In genomic region chr5:103472820-103473219, GRCh38 we compare ENCODE assay signal across 17 cellular contexts.
A peak's percentile ranks its signal among the peaks of the same experiment; 100 is the strongest.
DNase-seq lines count a peak whose midpoint lies in the region; ATAC-seq, FAIRE-seq and TF ChIP-seq lines count a peak whose summit lies in the region.
"Had no signal": no experiment of that assay in that cellular context is flagged by ENCODE, and none has a peak within 500 bp of the region (broad histone marks: within the 10 kb centered on the region; RNA-seq: fewer than 3 reads in every experiment).

No MANE protein-coding gene starts in this region.

- TF ChIP-seq POLR2A in NB4 (IDR thresholded peaks at IDR 0.05; ENCODE audit: extremely low read depth, insufficient read length), result no peak
- no peak for TF ChIP-seq POLR2A in K562 (conservative IDR thresholded peaks at IDR 0.05)
- no peak for TF ChIP-seq POLR2A in HepG2 (IDR thresholded peaks at IDR 0.05; ENCODE audit: insufficient read depth in 1 of 2, low read depth in 2 of 2, low read length in 2 of 2)

- TF ChIP-seq CTCF in AG10803 (conservative IDR thresholded peaks at IDR 0.05; ENCODE audit: low read length) (no peak), NB4 (IDR thresholded peaks at IDR 0.05; ENCODE audit: low read depth, low read length) (no peak), K562 (IDR thresholded peaks at IDR 0.05 in 2 of 3, conservative IDR thresholded peaks at IDR 0.05 in 1 of 3; ENCODE audit: insufficient read depth in 2 of 3, low read depth in 1 of 3, low read length in 3 of 3) (no peak), HepG2 (CRISPR knock-in tag; IDR thresholded peaks at IDR 0.05) (no peak)

- no peak; a peak in 1 of 4 replicates for TF ChIP-seq RAD21 in K562 (CRISPR knock-in tag; conservative IDR thresholded peaks at IDR 0.05 in 1 of 2, IDR thresholded peaks at IDR 0.05 in 1 of 2)
- no peak for TF ChIP-seq RAD21 in HepG2 (CRISPR knock-in tag; IDR thresholded peaks at IDR 0.05)

- no peak overlapping the region for H3K4me2 ChIP-seq in K562 (ENCODE audit: insufficient read depth, low read length)
- no peak overlapping the region for H3K4me2 ChIP-seq in HepG2 (ENCODE audit: low read depth, low read length)

- no peaks in the 10 kb centered on the region for H3K27me3 ChIP-seq in K562 (ENCODE audit: control insufficient read depth in 2 of 2, insufficient read depth in 2 of 2, low read length in 2 of 2)
- H3K27me3 ChIP-seq in HepG2 (ENCODE audit: control insufficient read depth in 1 of 2, insufficient read depth in 2 of 2, low read length in 2 of 2), result no peaks in the 10 kb centered on the region
- H3K27me3 ChIP-seq: foreskin keratinocyte had no signal

- H3K9me1 ChIP-seq in K562 (ENCODE audit: control insufficient read depth, insufficient read depth, low read length), result no peaks in the 10 kb centered on the region

- no peaks in the 10 kb centered on the region for H3K36me3 ChIP-seq in K562 (ENCODE audit: control insufficient read depth, insufficient read depth, low read length)
- no peaks in the 10 kb centered on the region for H3K36me3 ChIP-seq in HepG2 (replicated peaks in 1 of 2; ENCODE audit: control insufficient read depth in 1 of 2, insufficient read depth in 2 of 2, low read length in 2 of 2)

- DNase-seq in AG10803 (ENCODE audit: low read depth), result peak; percentile 54
- DNase-seq in NB4 (ENCODE audit: low read depth), result peak; percentile 3
- peak in 2 of 4 experiments; percentile 24 to 34 for DNase-seq in K562 (ENCODE audit: extremely low read depth in 1 of 4, low spot score in 3 of 4)
- peak; percentile 25 for DNase-seq in HepG2 (ENCODE audit: low spot score)
- no peak for DNase-seq in activated T-cell treated with anti-CD3 and anti-CD28 coated beads for 4 hours
- no peak for DNase-seq in activated CD8-positive, alpha-beta memory T cell treated with anti-CD3 and anti-CD28 coated beads, Interleukin-2, amount 50 U/mL, for 4 hours
- DNase-seq: activated CD4-positive, CD25-positive, alpha-beta regulatory T cell treated with anti-CD3 and anti-CD28 coated beads, Interleukin-2, amount 50 U/mL, for 72 hours; activated CD8-positive, alpha-beta memory T cell treated with anti-CD3 and anti-CD28 coated beads, Interleukin-2, amount 50 U/mL, for 48 hours; activated naive CD8-positive, alpha-beta T cell treated with anti-CD3 and anti-CD28 coated beads, Interleukin-2, amount 10 ng/mL, durations not matched to agents 7 days and 5 days; cortex of kidney; NCI-H1105; nucleus accumbens; T-cell had no signal

- in situ Hi-C loops in K562 (cut with MboI), result loop anchor here (5.0 kb wide), 1 partner anchor 241 kb away; no protein-coding TSS in a partner anchor
- in situ Hi-C loops in HepG2 (cut with HindIII; ENCODE audit: extremely low pct_ligation_motif_present, low pct_unique_long_range_greater_than_20kb), result no loop called here

- peak; percentile 77 for ATAC-seq in K562
- ATAC-seq in HepG2, result no peak
- ATAC-seq in GM19351 (IDR thresholded peaks at IDR 0.05; ENCODE audit: unreplicated experiment), result no peak
- ATAC-seq in HG03139 (IDR thresholded peaks at IDR 0.05; ENCODE audit: unreplicated experiment), result no peak
- ATAC-seq: foreskin keratinocyte, T-cell had no signal

- no peaks in the 10 kb centered on the region for H3K9me3 ChIP-seq in K562 (replicated peaks; ENCODE audit: control insufficient read depth, insufficient read depth, low read depth, low read length)
- no peaks in the 10 kb centered on the region for H3K9me3 ChIP-seq in HepG2 (ENCODE audit: low read length)

- CTCF ChIA-PET in K562 (lab: Yijun Ruan, JAX; ENCODE audit: low intra/inter-chr PET ratio) (no interaction called here), HepG2 (lab: Yijun Ruan, JAX; ENCODE audit: low intra/inter-chr PET ratio, low total read pairs) (no interaction called here)

- H3K4me1 ChIP-seq in K562 (replicated peaks in 1 of 2; ENCODE audit: control insufficient read depth in 2 of 2, insufficient read depth in 2 of 2, low read length in 2 of 2) (no peaks in the 10 kb centered on the region), HepG2 (ENCODE audit: insufficient read depth, low read length) (no peaks in the 10 kb centered on the region)
- H3K4me1 ChIP-seq: foreskin keratinocyte had no signal

- H4K20me1 ChIP-seq in K562 (replicated peaks; ENCODE audit: control insufficient read depth, insufficient read depth, low read length), result no peaks in the 10 kb centered on the region
- no peaks in the 10 kb centered on the region; the same call in 1 of the 2 replicates for H4K20me1 ChIP-seq in HepG2 (ENCODE audit: insufficient read depth, low read length)

- FAIRE-seq in K562 (lab: Jason Lieb, UNC) (peak; percentile 48), HepG2 (lab: Jason Lieb, UNC) (no peak)
- FAIRE-seq: D721Med had no signal

- intact Hi-C loops in K562 (cut with micrococcal nuclease), result loop anchor here (10.0 kb wide), 1 partner anchor 788 kb away; no protein-coding TSS in a partner anchor
- intact Hi-C loops in HepG2 (cut with micrococcal nuclease; ENCODE audit: unreplicated experiment), result no loop called here

- POLR2A ChIA-PET in K562 (lab: Yijun Ruan, JAX), result no interaction called here
- POLR2A ChIA-PET in HepG2 (lab: Yijun Ruan, JAX), result no interaction called here

- BruUV-seq in K562 (replicated peaks; lab: Mats Ljungman, UMichigan) (no TSS peak), HepG2 (replicated peaks; lab: Mats Ljungman, UMichigan) (no TSS peak)

- H3K27ac ChIP-seq in K562 (ENCODE audit: extremely low read depth, low read depth, low read length) (no peak overlapping the region), HepG2 (ENCODE audit: extremely low read length, insufficient read depth, low read length) (no peak overlapping the region)
- H3K27ac ChIP-seq: foreskin keratinocyte had no signal

- 0% methylated on average over 1 of the region's 1 CpG for WGBS in K562 (ENCODE audit: insufficient coverage, low coverage, missing lambda C conversion rate)
- WGBS in HepG2 (ENCODE audit: low lambda C conversion rate), result 0% methylated on average over 1 of the region's 1 CpG

- H3K79me2 ChIP-seq in K562 (ENCODE audit: control insufficient read depth, insufficient read depth, low read length) (no peaks in the 10 kb centered on the region), HepG2 (ENCODE audit: insufficient read depth, low read length) (no peaks in the 10 kb centered on the region)

- H2AFZ ChIP-seq in K562 (ENCODE audit: low read depth, low read length) (no peak overlapping the region), HepG2 (ENCODE audit: low read length) (no peak overlapping the region)

- TF ChIP-seq EP300 in K562 (IDR thresholded peaks at IDR 0.05; ENCODE audit: low read length) (peak; percentile 73), HepG2 (IDR thresholded peaks at IDR 0.05; ENCODE audit: low read depth in 2 of 2, low read length in 2 of 2) (0 out of 4 replicates have a peak, but pooled peaks of 1 of the 2 experiments have one; percentile 16), HepG2 (CRISPR knock-in tag; IDR thresholded peaks at IDR 0.05; ENCODE audit: borderline replicate concordance) (no peak)

- H3K9ac ChIP-seq in K562 (ENCODE audit: insufficient read depth in 1 of 2, low read depth in 2 of 2, low read length in 2 of 2), result no peak overlapping the region
- H3K9ac ChIP-seq in HepG2 (ENCODE audit: insufficient read depth, low read depth, low read length), result no peak overlapping the region

- H3K4me3 ChIP-seq in AG10803 (ENCODE audit: low read length), result no peak overlapping the region
- H3K4me3 ChIP-seq in NB4 (ENCODE audit: low read depth, low read length), result no peak overlapping the region
- H3K4me3 ChIP-seq in K562, result no peak overlapping the region
- no peak overlapping the region for H3K4me3 ChIP-seq in HepG2 (replicated peaks in 1 of 3; ENCODE audit: insufficient read depth in 1 of 3, low read depth in 2 of 3, low read length in 3 of 3)

TF ChIP-seq in K562, 482 proteins besides CTCF, POLR2A, EP300 and RAD21 (continues in another document):
- no peak for TF ChIP-seq TAF1 (IDR thresholded peaks at IDR 0.05; ENCODE audit: control insufficient read depth, extremely low read depth, insufficient read depth, low read length, severe bottlenecking)
- TF ChIP-seq TCF3 (CRISPR knock-in tag; IDR thresholded peaks at IDR 0.05), result peak; percentile 54
- TF ChIP-seq ZNF583 (CRISPR knock-in tag; IDR thresholded peaks at IDR 0.05), result no peak
- peak; percentile 90 for TF ChIP-seq JUND (IDR thresholded peaks at IDR 0.05; ENCODE audit: borderline replicate concordance, low read depth, low read length)
- peak; percentile 92 for TF ChIP-seq JUND (tag; IDR thresholded peaks at IDR 0.05; ENCODE audit: borderline replicate concordance, low read depth, low read length)
- TF ChIP-seq CBFA2T3 (IDR thresholded peaks at IDR 0.05), result peak; percentile 64
- TF ChIP-seq HDAC1 (IDR thresholded peaks at IDR 0.05), result peak in 1 of 2 experiments; percentile 35; a peak in 1 of 4 replicates
- TF ChIP-seq HIVEP1 (CRISPR knock-in tag; IDR thresholded peaks at IDR 0.05), result no peak
- 0 out of 2 replicates have a peak, but pooled peaks have one; percentile 40 for TF ChIP-seq SMARCE1 (IDR thresholded peaks at IDR 0.05)
- TF ChIP-seq ETS2 (tag; IDR thresholded peaks at IDR 0.05; ENCODE audit: borderline replicate concordance, poor library complexity, severe bottlenecking), result no peak
- no peak for TF ChIP-seq ZNF3 (CRISPR knock-in tag; IDR thresholded peaks at IDR 0.05)
- TF ChIP-seq HNRNPLL (IDR thresholded peaks at IDR 0.05; ENCODE audit: low read depth, low read length, poor library complexity, severe bottlenecking), result no peak
- TF ChIP-seq HDAC3 (IDR thresholded peaks at IDR 0.05; ENCODE audit: borderline replicate concordance, partially characterized antibody), result peak; percentile 48

TF ChIP-seq in HepG2, 621 proteins besides CTCF, POLR2A, EP300 and RAD21 (continues in another document):
- peak; percentile 57; the same call in 1 of the 2 replicates for TF ChIP-seq CEBPG (CRISPR knock-in tag; IDR thresholded peaks at IDR 0.05)
- TF ChIP-seq ZNF441 (CRISPR knock-in tag; IDR thresholded peaks at IDR 0.05; ENCODE audit: borderline replicate concordance), result peak; percentile 83; the same call in 1 of the 2 replicates
- TF ChIP-seq SOX6 (IDR thresholded peaks at IDR 0.05), result no peak
- TF ChIP-seq SOX6 (CRISPR knock-in tag; IDR thresholded peaks at IDR 0.05), result no peak
- TF ChIP-seq ZNF12 (CRISPR knock-in tag; IDR thresholded peaks at IDR 0.05), result no peak
- no peak for TF ChIP-seq GPN1 (CRISPR knock-in tag; IDR thresholded peaks at IDR 0.05; ENCODE audit: borderline replicate concordance)
- peak; percentile 77 for TF ChIP-seq FOSL2 (CRISPR knock-in tag; IDR thresholded peaks at IDR 0.05)
- TF ChIP-seq ZNF780A (CRISPR knock-in tag; IDR thresholded peaks at IDR 0.05), result no peak
- peak; percentile 99 for TF ChIP-seq ZNF792 (CRISPR knock-in tag; IDR thresholded peaks at IDR 0.05)
- peak; percentile 74; the same call in 1 of the 2 replicates for TF ChIP-seq CEBPB (IDR thresholded peaks at IDR 0.05; ENCODE audit: borderline replicate concordance, low read depth, low read length)
- TF ChIP-seq HHEX (CRISPR knock-in tag; IDR thresholded peaks at IDR 0.05), result no peak
- TF ChIP-seq NPAS2 (CRISPR knock-in tag; IDR thresholded peaks at IDR 0.05; ENCODE audit: borderline replicate concordance), result no peak

Comparison
In these comparisons a context has a peak if more than half of its experiments do, and no peak if none do; other contexts are left out.
1. DNase-seq: peak in AG10803 (single experiment), NB4 (single experiment) and HepG2 (single experiment); none in activated T-cell treated with anti-CD3 and anti-CD28 coated beads for 4 hours (single experiment) and activated CD8-positive, alpha-beta memory T cell treated with anti-CD3 and anti-CD28 coated beads, Interleukin-2, amount 50 U/mL, for 4 hours (single experiment).